Comparison of ENCODE assay signal across 20 cellular contexts in the genomic region with DNA sequence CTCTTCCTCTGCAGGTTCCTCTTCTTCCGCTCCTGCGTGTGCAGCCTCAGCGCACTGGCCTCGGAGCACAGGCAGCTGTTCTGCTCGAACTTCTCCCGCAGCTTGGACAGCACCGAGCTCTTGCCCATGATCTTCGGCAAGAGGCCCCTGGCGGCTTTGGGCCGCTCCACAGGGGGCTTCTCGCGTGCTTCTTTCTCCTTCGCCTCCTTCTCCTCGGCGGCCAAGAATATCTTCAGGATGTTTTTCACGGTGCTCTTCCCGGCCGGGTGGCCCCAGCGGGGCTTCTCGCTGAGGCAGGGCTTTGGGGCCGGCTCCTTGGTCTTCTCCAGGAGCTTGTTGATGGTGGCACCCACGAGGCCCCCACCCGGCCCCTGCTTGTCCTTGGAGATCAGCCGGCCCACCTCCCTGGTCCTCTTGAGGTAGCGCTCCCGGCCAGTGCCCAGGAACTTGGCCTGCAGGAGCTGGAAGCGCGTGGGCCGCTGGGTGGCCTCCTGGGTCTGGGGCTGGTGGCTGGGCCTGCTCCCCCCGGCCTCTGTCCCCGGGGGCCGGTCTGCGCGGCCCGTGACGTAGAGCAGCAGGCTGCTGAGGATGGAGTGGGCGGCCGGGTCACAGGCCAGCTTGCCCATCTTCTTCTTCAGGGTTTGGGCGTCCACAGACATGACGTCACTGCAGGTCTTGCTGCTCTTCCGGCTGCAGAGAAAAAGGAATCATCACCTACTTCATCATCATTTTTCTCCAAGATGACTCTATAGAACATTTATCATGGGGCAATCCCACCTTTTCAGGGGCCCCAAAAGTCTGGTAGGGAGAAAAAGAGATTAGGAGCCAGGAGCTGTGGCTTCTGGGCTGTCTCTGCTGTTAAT. TPM values are rescaled to one million over a fixed set of nuclear protein-coding genes. Genes with fewer than 3 reads are reported as not detected.
DNase-seq lines count a peak whose midpoint lies in the region; ATAC-seq and TF ChIP-seq lines count a peak whose summit lies in the region.
"Had no signal": no experiment of that assay in that cellular context is flagged by ENCODE, and none has a peak within 500 bp of the region (broad histone marks: within the 10 kb centered on the region; RNA-seq: fewer than 3 reads in every experiment).

No MANE protein-coding gene starts in this region.

- H3K27ac Mint-ChIP-seq in activated naive CD4-positive, alpha-beta T cell treated with anti-CD3 and anti-CD28 coated beads, Interleukin-2, amount 10 ng/mL, durations not matched to agents 7 days and 5 days = no peak overlapping the region
- H3K27ac Mint-ChIP-seq: CD4-positive, CD25-positive, alpha-beta regulatory T cell had no signal

- H2AK5ac ChIP-seq in neuronal stem cell (ENCODE audit: low read depth, low read length) = peak overlapping the region; percentile 63

- no peak overlapping the region for H3K4ac ChIP-seq in neuronal stem cell (ENCODE audit: low read length)

- H3K27ac ChIP-seq in neuronal stem cell (replicated peaks; ENCODE audit: low read length) = no peak overlapping the region
- H3K27ac ChIP-seq in upper lobe of right lung = no peak overlapping the region
- H3K27ac ChIP-seq: stomach had no signal

- H3K14ac ChIP-seq in neuronal stem cell (ENCODE audit: low read length) = no peak overlapping the region

- H3K4me3 Mint-ChIP-seq in activated naive CD4-positive, alpha-beta T cell treated with anti-CD3 and anti-CD28 coated beads, Interleukin-2, amount 10 ng/mL, durations not matched to agents 7 days and 5 days = no peak overlapping the region
- H3K4me3 Mint-ChIP-seq: CD4-positive, CD25-positive, alpha-beta regulatory T cell had no signal

- H2BK12ac ChIP-seq in neuronal stem cell (ENCODE audit: low read length) = no peak overlapping the region

- peak overlapping the region; percentile 31 for H3K23ac ChIP-seq in neuronal stem cell (ENCODE audit: low read depth, low read length, poor library complexity)

- H3K79me1 ChIP-seq in neuronal stem cell (ENCODE audit: low read depth, low read length) = peaks cover 4% of the 10 kb centered on the region

- H3K36me3 Mint-ChIP-seq in activated naive CD4-positive, alpha-beta T cell treated with anti-CD3 and anti-CD28 coated beads, Interleukin-2, amount 10 ng/mL, durations not matched to agents 7 days and 5 days = no peaks in the 10 kb centered on the region
- H3K36me3 Mint-ChIP-seq: CD4-positive, CD25-positive, alpha-beta regulatory T cell had no signal

- H3K27me3 ChIP-seq in neuronal stem cell (ENCODE audit: control insufficient read depth in 3 of 3, insufficient read depth in 3 of 3, low read depth in 1 of 3, low read length in 3 of 3) (no peaks in the 10 kb centered on the region), upper lobe of right lung (peaks cover 33% of the 10 kb centered on the region)

- no peaks in the 10 kb centered on the region for H3K4me1 Mint-ChIP-seq in activated naive CD4-positive, alpha-beta T cell treated with anti-CD3 and anti-CD28 coated beads, Interleukin-2, amount 10 ng/mL, durations not matched to agents 7 days and 5 days
- H3K4me1 Mint-ChIP-seq: CD4-positive, CD25-positive, alpha-beta regulatory T cell had no signal

- WGBS in neuronal stem cell (ENCODE audit: extremely low coverage in 2 of 2, insufficient read length in 2 of 2, insufficient replicate concordance in 1 of 2), 2 donors = no CpG with 5 or more reads among the region's 41 CpGs

- CTCF ChIA-PET in activated naive CD4-positive, alpha-beta T cell treated with anti-CD3 and anti-CD28 coated beads, Interleukin-2, amount 10 ng/mL, durations not matched to agents 7 days and 5 days (lab: Charles Lee) = interaction anchor here (0.7 kb wide), 1 partner anchor 8 kb away, joined by 4 read pairs; no protein-coding TSS in a partner anchor

- peak overlapping the region; percentile 58 for H2BK15ac ChIP-seq in neuronal stem cell (ENCODE audit: low read length)

- peaks cover 0 to 2% of the 10 kb centered on the region in 2 donors for H3K9me3 ChIP-seq in neuronal stem cell (replicated peaks in 1 of 2; ENCODE audit: control insufficient read depth in 2 of 2, insufficient read depth in 1 of 2, low read depth in 1 of 2, low read length in 2 of 2)
- no peaks in the 10 kb centered on the region for H3K9me3 ChIP-seq in upper lobe of right lung
- H3K9me3 ChIP-seq: stomach had no signal

- H3K18ac ChIP-seq in neuronal stem cell (ENCODE audit: low read length) = peak overlapping the region; percentile 38

- peaks cover 0 to 5% of the 10 kb centered on the region in 2 donors for H3K4me1 ChIP-seq in neuronal stem cell (ENCODE audit: control insufficient read depth in 2 of 2, insufficient read depth in 1 of 2, low read depth in 1 of 2, low read length in 2 of 2)
- no peaks in the 10 kb centered on the region for H3K4me1 ChIP-seq in upper lobe of right lung

- no peak overlapping the region for H2BK120ac ChIP-seq in neuronal stem cell (ENCODE audit: low read depth, low read length)

- H3K36me3 ChIP-seq in neuronal stem cell (replicated peaks in 1 of 2; ENCODE audit: control insufficient read depth in 2 of 2, insufficient read depth in 2 of 2, low read length in 2 of 2) (no peaks in the 10 kb centered on the region), upper lobe of right lung (no peaks in the 10 kb centered on the region)
- H3K36me3 ChIP-seq: stomach had no signal

- no peak overlapping the region for H4K91ac ChIP-seq in neuronal stem cell (ENCODE audit: low read depth, low read length, poor library complexity)

- no peak overlapping the region for H2AFZ ChIP-seq in neuronal stem cell (ENCODE audit: low read length)

- H3K9me3 Mint-ChIP-seq in activated naive CD4-positive, alpha-beta T cell treated with anti-CD3 and anti-CD28 coated beads, Interleukin-2, amount 10 ng/mL, durations not matched to agents 7 days and 5 days = peaks cover 2% of the 10 kb centered on the region

- intact Hi-C loops in upper lobe of right lung (cut with DNase I) = no loop called here

- ATAC-seq in upper lobe of right lung (no peak), HG03469 (IDR thresholded peaks at IDR 0.05; ENCODE audit: unreplicated experiment) (no peak)
- ATAC-seq: esophagus mucosa, left lobe of liver had no signal

- H3K9ac ChIP-seq in neuronal stem cell (ENCODE audit: low read depth, low read length, poor library complexity) = peak overlapping the region; percentile 60

- H3K27me3 Mint-ChIP-seq in activated naive CD4-positive, alpha-beta T cell treated with anti-CD3 and anti-CD28 coated beads, Interleukin-2, amount 10 ng/mL, durations not matched to agents 7 days and 5 days = peaks cover 5% of the 10 kb centered on the region

- H3K4me2 ChIP-seq in neuronal stem cell (ENCODE audit: insufficient read depth, low read length, poor library complexity, severe bottlenecking) = no peak overlapping the region

- H3K4me3 ChIP-seq in fibroblast of mammary gland (ENCODE audit: control insufficient read depth, low read depth, low read length) = no peak overlapping the region
- H3K4me3 ChIP-seq in neuronal stem cell (ENCODE audit: low read length in 2 of 2) = no peak overlapping the region
- H3K4me3 ChIP-seq in upper lobe of right lung = no peak overlapping the region
- H3K4me3 ChIP-seq: stomach had no signal

- peak; percentile 4 for DNase-seq in activated naive CD4-positive, alpha-beta T cell treated with anti-CD3 and anti-CD28 coated beads, Interleukin-2, amount 10 ng/mL, durations not matched to agents 7 days and 5 days
- DNase-seq in activated naive CD4-positive, alpha-beta T cell (lab: John Stamatoyannopoulos, UW) = no peak
- DNase-seq in fibroblast of mammary gland (ENCODE audit: low read depth) = peak; percentile 30
- no peak for DNase-seq in neuronal stem cell (ENCODE audit: low spot score)
- DNase-seq in upper lobe of right lung = peak; percentile 58
- DNase-seq in inferior parietal cortex (ENCODE audit: extremely low spot score) = no peak
- DNase-seq in HuH-7.5 (ENCODE audit: low spot score) = no peak
- DNase-seq: activated CD4-positive, alpha-beta T cell treated with anti-CD3 and anti-CD28 coated beads, Interleukin-2, amount 50 U/mL, for 48 hours; activated naive CD4-positive, alpha-beta T cell treated with Interleukin-2 at 50 U/mL for 16 hours; CD4-positive, CD25-positive, alpha-beta regulatory T cell; effector CD4-positive, alpha-beta T cell; Kasumi-1; NCI-H1092; NCI-H2081; SHP77; stimulated activated CD4-positive, alpha-beta T cell treated with anti-CD3 and anti-CD28 coated beads, Interleukin-2, amount 100 ng/mL, for 48 hours; stomach had no signal

- H4K8ac ChIP-seq in neuronal stem cell (ENCODE audit: low read depth, low read length) = no peak overlapping the region

- TF ChIP-seq CTCF in fibroblast of mammary gland (conservative IDR thresholded peaks at IDR 0.05; ENCODE audit: control insufficient read depth, insufficient read depth, low read depth, low read length) (no peak), upper lobe of right lung (IDR thresholded peaks at IDR 0.05) (no peak)

- H2BK5ac ChIP-seq in neuronal stem cell (ENCODE audit: low read length) = no peak overlapping the region

RNA-seq across cellular contexts. Expression of a gene that starts 43.8 kb away (rescaled TPM):
- 10.2 TPM for polyA plus RNA-seq in neuronal stem cell (2013, experiment 1 of 2)
- polyA plus RNA-seq in neuronal stem cell (2013, experiment 2 of 2) = 10.0 TPM
- 6.1 TPM for total RNA-seq in upper lobe of right lung
- total RNA-seq: CD4-positive, CD25-positive, alpha-beta regulatory T cell had no signal

RNA-seq across cellular contexts. Expression of a gene that starts 45.5 kb away (rescaled TPM):
- polyA plus RNA-seq in neuronal stem cell (2013, experiment 1 of 2) = 0.47 TPM
- polyA plus RNA-seq in neuronal stem cell (2013, experiment 2 of 2) = 0.40 TPM
- total RNA-seq in upper lobe of right lung = 1.9 TPM

Comparison
In these comparisons a context has a peak if more than half of its experiments do, and no peak if none do; other contexts are left out.
1. DNase-seq: peak in activated naive CD4-positive, alpha-beta T cell treated with anti-CD3 and anti-CD28 coated beads, Interleukin-2, amount 10 ng/mL, durations not matched to agents 7 days and 5 days (single experiment), fibroblast of mammary gland (single experiment) and upper lobe of right lung (single experiment); none in activated naive CD4-positive, alpha-beta T cell (0 of 4), neuronal stem cell (single experiment), inferior parietal cortex (single experiment) and HuH-7.5 (single experiment).